16 cellular contexts compared by ENCODE assay signal in genomic region chr10:59319854-59320253, GRCh38. TPM values are rescaled to one million over a fixed set of nuclear protein-coding genes. Genes with fewer than 3 reads are reported as not detected.
"Had no signal": no experiment of that assay in that cellular context is flagged by ENCODE, and none has a peak within 500 bp of the region (broad histone marks: within the 10 kb centered on the region; RNA-seq: fewer than 3 reads in every experiment).

No MANE protein-coding gene starts in this region.

- FAIRE-seq: colon had no signal

- H3K36me3 ChIP-seq: prostate gland had no signal

- H3K27me3 ChIP-seq: testis had no signal

- H3K4me3 ChIP-seq: prostate gland, testis had no signal

- DNase-seq: activated CD4-positive, alpha-beta memory T cell treated with anti-CD3 and anti-CD28 coated beads, Interleukin-2, amount 10 ng/mL, durations not matched to agents 7 days and 5 days; activated CD4-positive, alpha-beta T cell treated with anti-CD3 and anti-CD28 coated beads for 1 hour; activated gamma-delta T cell treated with Interleukin-2 at 50 U/mL for 16 hours; activated naive CD8-positive, alpha-beta T cell treated with anti-CD3 and anti-CD28 coated beads for 36 hours; activated T-cell treated with anti-CD3 and anti-CD28 coated beads, Interleukin-2, amount 50 U/mL, for 48 hours; aorta; immature natural killer cell; left colon; natural killer cell; stimulated activated naive CD4-positive, alpha-beta T cell treated with Interleukin-2 at 50 U/mL for 16 hours; SW 1271; testis had no signal

- H3K9me3 ChIP-seq: prostate gland, testis had no signal

- ATAC-seq: left colon, natural killer cell, sciatic nerve had no signal

RNA-seq across cellular contexts. Expression of gene FAM13C, which starts 42.5 kb away (rescaled TPM):
- total RNA-seq: activated CD4-positive, alpha-beta memory T cell treated with anti-CD3 and anti-CD28 coated beads, Interleukin-2, amount 10 ng/mL, durations not matched to agents 7 days and 5 days; epithelial cell of proximal tubule; natural killer cell had no signal
- polyA plus RNA-seq: immature natural killer cell had no signal
